In genomic region chr15:69224383-69224782, GRCh38 we compare ENCODE assay signal across 1 cellular context.
TF ChIP-seq lines count a peak whose summit lies in the region.

No MANE protein-coding gene starts in this region.

TF ChIP-seq in HepG2, 621 proteins besides CTCF, POLR2A, EP300 and RAD21 (continued from another document and continues in another):
- no peak for TF ChIP-seq ZNF704 (CRISPR knock-in tag; IDR thresholded peaks at IDR 0.05; ENCODE audit: borderline replicate concordance)
- TF ChIP-seq DNMT3B (CRISPR knock-in tag; conservative IDR thresholded peaks at IDR 0.05), result no peak
- TF ChIP-seq HMGA1 (CRISPR knock-in tag; conservative IDR thresholded peaks at IDR 0.05), result no peak
- no peak for TF ChIP-seq E2F2 (CRISPR knock-in tag; IDR thresholded peaks at IDR 0.05; ENCODE audit: borderline replicate concordance)
- TF ChIP-seq ZNF891 (CRISPR knock-in tag; IDR thresholded peaks at IDR 0.05), result no peak
- TF ChIP-seq THAP11 (CRISPR knock-in tag; IDR thresholded peaks at IDR 0.05), result peak; percentile 72
- no peak for TF ChIP-seq NFYC (CRISPR knock-in tag; IDR thresholded peaks at IDR 0.05)
- TF ChIP-seq ESRRA (CRISPR knock-in tag; IDR thresholded peaks at IDR 0.05; ENCODE audit: low read depth), result peak; percentile 67; the same call in 1 of the 2 replicates
- TF ChIP-seq TFDP2 (CRISPR knock-in tag; IDR thresholded peaks at IDR 0.05), result peak; percentile 42; the same call in 1 of the 2 replicates
- no peak for TF ChIP-seq EZH2 (conservative IDR thresholded peaks at IDR 0.05; ENCODE audit: low read depth, low read length)
- no peak for TF ChIP-seq CHCHD3 (CRISPR knock-in tag; IDR thresholded peaks at IDR 0.05)
- TF ChIP-seq ZFP37 (CRISPR knock-in tag; IDR thresholded peaks at IDR 0.05; ENCODE audit: borderline replicate concordance), result peak; percentile 64; the same call in 1 of the 2 replicates
- no peak for TF ChIP-seq ZNF678 (CRISPR knock-in tag; IDR thresholded peaks at IDR 0.05)
- no peak for TF ChIP-seq ARNT (IDR thresholded peaks at IDR 0.05)
- no peak for TF ChIP-seq ZBTB49 (CRISPR knock-in tag; IDR thresholded peaks at IDR 0.05; ENCODE audit: borderline replicate concordance)
- TF ChIP-seq ZNF496 (CRISPR knock-in tag; IDR thresholded peaks at IDR 0.05; ENCODE audit: insufficient replicate concordance), result no peak
- TF ChIP-seq HNF1A (IDR thresholded peaks at IDR 0.05; ENCODE audit: low read depth), result no peak
- no peak; the same call in 1 of the 2 replicates for TF ChIP-seq HNF1A (CRISPR knock-in tag; IDR thresholded peaks at IDR 0.05; ENCODE audit: borderline replicate concordance)
- TF ChIP-seq ZBTB37 (CRISPR knock-in tag; IDR thresholded peaks at IDR 0.05), result no peak
- TF ChIP-seq PHF21A (CRISPR knock-in tag; IDR thresholded peaks at IDR 0.05), result peak; percentile 72
- TF ChIP-seq ZNF281 (CRISPR knock-in tag; IDR thresholded peaks at IDR 0.05; ENCODE audit: borderline replicate concordance), result peak; percentile 90; the same call in 1 of the 2 replicates
- peak; percentile 91 for TF ChIP-seq PAXIP1 (CRISPR knock-in tag; conservative IDR thresholded peaks at IDR 0.05)
- TF ChIP-seq FOXO4 (CRISPR knock-in tag; conservative IDR thresholded peaks at IDR 0.05), result no peak
- TF ChIP-seq ZNF552 (CRISPR knock-in tag; IDR thresholded peaks at IDR 0.05; ENCODE audit: borderline replicate concordance), result no peak
- TF ChIP-seq ZBTB20 (CRISPR knock-in tag; IDR thresholded peaks at IDR 0.05; ENCODE audit: borderline replicate concordance, low read depth), result peak; percentile 89; the same call in 1 of the 2 replicates
- TF ChIP-seq ZNF547 (CRISPR knock-in tag; IDR thresholded peaks at IDR 0.05), result no peak
- TF ChIP-seq SMC3 (IDR thresholded peaks at IDR 0.05; ENCODE audit: low read length), result peak; percentile 40
- peak; percentile 87; the same call in 1 of the 2 replicates for TF ChIP-seq ZNF292 (CRISPR knock-in tag; IDR thresholded peaks at IDR 0.05; ENCODE audit: borderline replicate concordance, low read depth)
- no peak for TF ChIP-seq SSRP1 (CRISPR knock-in tag; IDR thresholded peaks at IDR 0.05)
- TF ChIP-seq FOXK2 (IDR thresholded peaks at IDR 0.05), result peak; percentile 80
- TF ChIP-seq USF2 (IDR thresholded peaks at IDR 0.05; ENCODE audit: low read depth, low read length), result peak; percentile 61
- TF ChIP-seq USF2 (CRISPR knock-in tag; IDR thresholded peaks at IDR 0.05; ENCODE audit: borderline replicate concordance), result peak; percentile 53; the same call in 1 of the 2 replicates
- TF ChIP-seq CBX2 (IDR thresholded peaks at IDR 0.05; ENCODE audit: low read depth, low read length), result no peak
- TF ChIP-seq CBX2 (CRISPR knock-in tag; IDR thresholded peaks at IDR 0.05; ENCODE audit: low read depth), result no peak
- no peak for TF ChIP-seq ZFP41 (CRISPR knock-in tag; IDR thresholded peaks at IDR 0.05; ENCODE audit: borderline replicate concordance)
- peak; percentile 99 for TF ChIP-seq SOX5 (CRISPR knock-in tag; IDR thresholded peaks at IDR 0.05; ENCODE audit: borderline replicate concordance)
- TF ChIP-seq HOXA9 (CRISPR knock-in tag; IDR thresholded peaks at IDR 0.05; ENCODE audit: borderline replicate concordance), result no peak
- no peak for TF ChIP-seq NAIF1 (CRISPR knock-in tag; IDR thresholded peaks at IDR 0.05; ENCODE audit: borderline replicate concordance)
